32 cellular contexts compared by ENCODE assay signal in the genomic region with DNA sequence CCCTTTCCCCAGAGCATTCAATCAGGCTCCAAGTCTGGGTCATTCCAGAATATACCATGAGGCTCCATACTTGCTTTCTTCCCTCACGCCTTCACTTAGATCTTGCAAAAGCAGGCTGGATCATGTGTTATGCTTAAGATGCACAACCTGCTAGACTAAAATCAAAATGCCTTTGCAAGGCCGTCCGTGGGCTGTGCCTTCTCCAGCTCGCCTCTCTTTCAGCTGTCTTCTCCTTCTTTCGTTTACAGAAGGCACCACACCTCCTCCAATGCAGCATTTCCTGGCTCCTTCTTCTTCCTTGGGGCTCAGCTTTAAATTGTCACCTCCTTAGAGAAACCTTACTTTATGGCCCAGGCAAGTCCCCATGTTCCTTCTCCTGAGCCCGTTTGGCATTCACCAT.
"Had no signal": no experiment of that assay in that cellular context is flagged by ENCODE, and none has a peak within 500 bp of the region (broad histone marks: within the 10 kb centered on the region; RNA-seq: fewer than 3 reads in every experiment).

No MANE protein-coding gene starts in this region.

- FAIRE-seq: TTC549 had no signal

- H3K36me3 ChIP-seq: adrenal gland, ascending aorta, brain microvascular endothelial cell, breast epithelium had no signal

- H3K9me3 ChIP-seq: adrenal gland, ascending aorta, body of pancreas, breast epithelium had no signal

- DNase-seq: activated B cell treated with CpG ODN at 0.5 μM for 24 hours; activated CD4-positive, alpha-beta memory T cell treated with anti-CD3 and anti-CD28 coated beads for 36 hours; activated CD4-positive, alpha-beta T cell treated with anti-CD3 and anti-CD28 coated beads for 4 hours; activated CD4-positive, alpha-beta T cell treated with anti-CD3 and anti-CD28 coated beads, Interleukin-2, amount 10 ng/mL, durations not matched to agents 24 days and 14 days; activated CD4-positive, alpha-beta T cell treated with anti-CD3 and anti-CD28 coated beads, Interleukin-2, amount 50 U/mL, for 1 hour; activated CD4-positive, alpha-beta T cell treated with anti-CD3 and anti-CD28 coated beads, Interleukin-2, amount 50 U/mL, for 4 hours; activated CD4-positive, CD25-positive, alpha-beta regulatory T cell treated with anti-CD3 and anti-CD28 coated beads, Interleukin-2, amount 50 U/mL, for 72 hours; activated CD8-positive, alpha-beta memory T cell treated with anti-CD3 and anti-CD28 coated beads, Interleukin-2, amount 50 U/mL, for 4 hours; activated CD8-positive, alpha-beta T cell treated with anti-CD3 and anti-CD28 coated beads for 36 hours; activated effector memory CD4-positive, alpha-beta T cell treated with anti-CD3 and anti-CD28 coated beads, Interleukin-2, amount 50 U/mL, for 16 hours; activated gamma-delta T cell treated with Interleukin-2 at 50 U/mL for 16 hours; activated naive CD4-positive, alpha-beta T cell; activated naive CD4-positive, alpha-beta T cell treated with anti-CD3 and anti-CD28 coated beads for 36 hours; activated naive CD4-positive, alpha-beta T cell treated with anti-CD3 and anti-CD28 coated beads, Interleukin-2, amount 50 U/mL, for 16 hours; activated naive CD8-positive, alpha-beta T cell treated with anti-CD3 and anti-CD28 coated beads for 36 hours; activated T-cell treated with anti-CD3 and anti-CD28 coated beads for 4 hours; activated T-cell treated with anti-CD3 and anti-CD28 coated beads, Interleukin-2, amount 50 U/mL, for 1 hour; activated T-cell treated with anti-CD3 and anti-CD28 coated beads, Interleukin-2, amount 50 U/mL, for 4 hours; activated T-cell treated with anti-CD3 and anti-CD28 coated beads, Interleukin-2, amount 50 U/mL, for 72 hours; adrenal gland; amniotic stem cell; body of pancreas; brain microvascular endothelial cell; central memory CD4-positive, alpha-beta T cell; SW 1271; T-helper 1 cell; T-helper 2 cell; T-helper 9 cell had no signal

- H3K4me3 ChIP-seq: adrenal gland, ascending aorta, body of pancreas, breast epithelium had no signal

- H3K4me1 ChIP-seq: adrenal gland, ascending aorta, body of pancreas, breast epithelium had no signal

- H3K27ac ChIP-seq: adrenal gland, ascending aorta, body of pancreas, brain microvascular endothelial cell, breast epithelium, VCaP had no signal

- H3K27me3 ChIP-seq: adrenal gland, ascending aorta, body of pancreas, brain microvascular endothelial cell, breast epithelium had no signal
